ENCODE assay signal across 8 cellular contexts in the genomic region with DNA sequence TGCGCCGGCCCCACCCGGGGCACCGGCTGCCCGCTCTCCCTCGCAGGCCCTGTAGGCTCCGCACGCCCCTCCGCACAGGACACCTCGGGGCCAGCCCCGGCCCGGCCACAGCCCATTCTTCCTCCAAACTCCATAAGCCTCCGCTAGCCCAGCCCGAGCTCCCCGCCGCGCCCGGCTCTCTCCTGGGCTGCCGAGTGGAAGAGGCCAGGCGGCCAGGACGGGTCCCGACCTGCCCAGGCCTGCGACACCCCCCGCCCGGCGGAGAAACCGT. TPM values are rescaled to one million over a fixed set of nuclear protein-coding genes. Genes with fewer than 3 reads are reported as not detected.
DNase-seq lines count a peak whose midpoint lies in the region; ATAC-seq, FAIRE-seq and TF ChIP-seq lines count a peak whose summit lies in the region.

No MANE protein-coding gene starts in this region.

- ATAC-seq in activated T-helper 17 cell treated with anti-CD3 and anti-CD28 coated beads, Interleukin-2, amount 50 U/mL, for 72 hours (replicated peaks) = peak; percentile 50
- ATAC-seq in pancreas = peak; percentile 46 to 63 (median 56)

- H3K4me3 Mint-ChIP-seq in activated T-helper 17 cell treated with anti-CD3 and anti-CD28 coated beads, Interleukin-2, amount 50 U/mL, for 72 hours = peak overlapping the region; percentile 99
- H3K4me3 Mint-ChIP-seq in glutamatergic neuron (ENCODE audit: unreplicated experiment) = peak overlapping the region; percentile 97

- H3K4me3 ChIP-seq in HFF-Myc (replicated peaks; ENCODE audit: low read depth, low read length) = peak overlapping the region; percentile 94
- H3K4me3 ChIP-seq in MM.1S (ENCODE audit: low read length) = peak overlapping the region; percentile 83
- peak overlapping the region; percentile 72 to 97 (median 86) for H3K4me3 ChIP-seq in pancreas

- H3F3A ChIP-seq in MM.1S (ENCODE audit: insufficient read depth, low read length) = peaks cover 19% of the 10 kb centered on the region

- intact Hi-C loops in pancreas (cut with DNase I) = no loop called here

- H3K36me3 Mint-ChIP-seq in activated T-helper 17 cell treated with anti-CD3 and anti-CD28 coated beads, Interleukin-2, amount 50 U/mL, for 72 hours (ENCODE audit: low read depth) = peaks cover 17% of the 10 kb centered on the region
- H3K36me3 Mint-ChIP-seq in glutamatergic neuron (ENCODE audit: unreplicated experiment) = no peaks in the 10 kb centered on the region

- H3K4me2 ChIP-seq in MM.1S (ENCODE audit: low read depth, low read length) = peak overlapping the region; percentile 68; the same call in 1 of the 2 replicates

- 0 out of 2 replicates have a peak, but pooled peaks cover 3% of the 10 kb centered on the region for H4K20me1 ChIP-seq in MM.1S (ENCODE audit: insufficient read depth, low read length)

- H3K36me3 ChIP-seq in MM.1S (replicated peaks; ENCODE audit: insufficient read depth, low read length) = no peaks in the 10 kb centered on the region
- H3K36me3 ChIP-seq in pancreas = no peaks in the 10 kb centered on the region

- H3K9me3 Mint-ChIP-seq in activated T-helper 17 cell treated with anti-CD3 and anti-CD28 coated beads, Interleukin-2, amount 50 U/mL, for 72 hours = no peaks in the 10 kb centered on the region
- H3K9me3 Mint-ChIP-seq in glutamatergic neuron (ENCODE audit: unreplicated experiment) = peaks cover 6% of the 10 kb centered on the region

- WGBS in pancreas, 2 donors = 0 to 1% methylated on average over 21 to 27 of the region's 27 CpGs

- H3K9me3 ChIP-seq in MM.1S (replicated peaks; ENCODE audit: insufficient read depth, low read length) (no peaks in the 10 kb centered on the region), pancreas (no peaks in the 10 kb centered on the region)

- peaks cover 90% of the 10 kb centered on the region for H3K79me2 ChIP-seq in MM.1S (ENCODE audit: low read length)

- H3K27ac ChIP-seq in MM.1S (ENCODE audit: low read length) = peak overlapping the region; percentile 92; the same call in 1 of the 2 replicates
- peak overlapping the region; percentile 87 to 96 (median 89) for H3K27ac ChIP-seq in pancreas

- H3K27me3 ChIP-seq in MM.1S (replicated peaks; ENCODE audit: insufficient read depth, low read length) = no peaks in the 10 kb centered on the region
- H3K27me3 ChIP-seq in pancreas = no peaks in the 10 kb centered on the region

- peak; percentile 41 for DNase-seq in NCI-H2227 (lab: John Stamatoyannopoulos, UW; ENCODE audit: unreplicated experiment)
- no peak for DNase-seq in NCI-H2227 treated with DMSO at 0.1 percent for 48 hours (lab: John Stamatoyannopoulos, UW)
- no peak for DNase-seq in HFF-Myc (ENCODE audit: extremely low read depth, low read depth)
- DNase-seq in MM.1S = peak; percentile 42
- peak; percentile 71 for DNase-seq in glutamatergic neuron
- peak in 3 of 6 donors; percentile 30 to 88 (median 82) for DNase-seq in pancreas
- no peak for DNase-seq in putamen (ENCODE audit: low spot score)

- FAIRE-seq in pancreas (lab: Jason Lieb, UNC) = no peak

- peak overlapping the region; percentile 95 for H2AFZ ChIP-seq in MM.1S (ENCODE audit: low read length)

- no peaks in the 10 kb centered on the region for H3K27me3 Mint-ChIP-seq in activated T-helper 17 cell treated with anti-CD3 and anti-CD28 coated beads, Interleukin-2, amount 50 U/mL, for 72 hours
- H3K27me3 Mint-ChIP-seq in glutamatergic neuron (ENCODE audit: unreplicated experiment) = peaks cover 3% of the 10 kb centered on the region

- no peaks in the 10 kb centered on the region for H3K9me2 ChIP-seq in MM.1S (replicated peaks; ENCODE audit: insufficient read depth, low read length)

- peak overlapping the region; percentile 95 for H3K27ac Mint-ChIP-seq in activated T-helper 17 cell treated with anti-CD3 and anti-CD28 coated beads, Interleukin-2, amount 50 U/mL, for 72 hours
- peak overlapping the region; percentile 89 for H3K27ac Mint-ChIP-seq in glutamatergic neuron (ENCODE audit: unreplicated experiment)

- no peaks in the 10 kb centered on the region for H3K4me1 Mint-ChIP-seq in activated T-helper 17 cell treated with anti-CD3 and anti-CD28 coated beads, Interleukin-2, amount 50 U/mL, for 72 hours
- H3K4me1 Mint-ChIP-seq in glutamatergic neuron (ENCODE audit: low read depth, unreplicated experiment) = peaks cover 11% of the 10 kb centered on the region

- H3K9ac ChIP-seq in MM.1S (ENCODE audit: low read length) = peak overlapping the region; percentile 93

- H3K4me1 ChIP-seq in MM.1S (ENCODE audit: low read length) = peaks cover 3% of the 10 kb centered on the region
- peaks cover 9 to 15% (median 14%) of the 10 kb centered on the region in 3 donors for H3K4me1 ChIP-seq in pancreas

- TF ChIP-seq CTCF in HFF-Myc (IDR thresholded peaks at IDR 0.05; ENCODE audit: low read depth, low read length, missing control alignments) = no peak
- no peak for TF ChIP-seq CTCF in MM.1S (IDR thresholded peaks at IDR 0.05; ENCODE audit: low read length)
- no peak for TF ChIP-seq CTCF in glutamatergic neuron (IDR thresholded peaks at IDR 0.05; ENCODE audit: partially characterized antibody, unreplicated experiment)
- no peak for TF ChIP-seq CTCF in pancreas (IDR thresholded peaks at IDR 0.05)

RNA-seq across cellular contexts. Expression of gene NCOR1, which starts 0.4 kb away (rescaled TPM):
- total RNA-seq in activated T-helper 17 cell treated with anti-CD3 and anti-CD28 coated beads, Interleukin-2, amount 50 U/mL, for 72 hours = 100 to 1,000 TPM; 112 to 144 TPM
- total RNA-seq in glutamatergic neuron (ENCODE audit: unreplicated experiment) (152 TPM), pancreas (10 to 100 TPM; 39.8 to 79.2 (median 49.5) TPM)
- polyA plus RNA-seq in pancreas = 100 to 1,000 TPM in 1 of 2 donors, 10 to 100 TPM in 1; 36.7 to 123 TPM

RNA-seq across cellular contexts. Expression of gene PIGL, which starts 2.1 kb away (rescaled TPM):
- 10 to 100 TPM; 35.5 to 38.7 TPM for total RNA-seq in activated T-helper 17 cell treated with anti-CD3 and anti-CD28 coated beads, Interleukin-2, amount 50 U/mL, for 72 hours
- total RNA-seq in glutamatergic neuron (ENCODE audit: unreplicated experiment) (37.0 TPM), pancreas (10 to 100 TPM; 11.3 to 21.3 (median 13.8) TPM)
- polyA plus RNA-seq in pancreas = 10 to 100 TPM; 23.1 to 27.1 TPM

Comparison
In these comparisons a context has a peak if more than half of its experiments do, and no peak if none do; other contexts are left out.
1. DNase-seq: peak in NCI-H2227 (single experiment), MM.1S (single experiment) and glutamatergic neuron (single experiment); none in NCI-H2227 treated with DMSO at 0.1 percent for 48 hours (single experiment), HFF-Myc (single experiment) and putamen (single experiment).
2. Peak in every context shown above with its lines, with median percentiles within 50 percentile points of each other: H3K4me3 ChIP-seq.